17 cellular contexts compared by ENCODE assay signal in genomic region chr20:3672864-3673550, GRCh38. TPM values are rescaled to one million over a fixed set of nuclear protein-coding genes. Genes with fewer than 3 reads are reported as not detected.
DNase-seq lines count a peak whose midpoint lies in the region; ATAC-seq, FAIRE-seq and TF ChIP-seq lines count a peak whose summit lies in the region.
"Had no signal": no experiment of that assay in that cellular context is flagged by ENCODE, and none has a peak within 500 bp of the region (broad histone marks: within the 10 kb centered on the region; RNA-seq: fewer than 3 reads in every experiment).

No MANE protein-coding gene starts in this region.

- H3K4me2 ChIP-seq in HepG2 (ENCODE audit: low read depth, low read length), result peak overlapping the region; percentile 54
- H3K4me2 ChIP-seq in PC-3 (ENCODE audit: low read length), result peak overlapping the region; percentile 33
- H3K4me2 ChIP-seq: PC-9 had no signal

- H3F3A ChIP-seq in PC-3 (ENCODE audit: low read length, unreplicated experiment), result no peaks in the 10 kb centered on the region

- no peak overlapping the region for H2AFZ ChIP-seq in HepG2 (ENCODE audit: low read length)
- 0 out of 2 replicates have a peak overlapping the region, but pooled peaks have one; percentile 20 for H2AFZ ChIP-seq in PC-3 (ENCODE audit: low read length)
- H2AFZ ChIP-seq: PC-9 had no signal

- in situ Hi-C loops in HepG2 (cut with HindIII; ENCODE audit: extremely low pct_ligation_motif_present, low pct_unique_long_range_greater_than_20kb), result no loop called here

- DNase-seq in HepG2 (ENCODE audit: low spot score), result no peak
- no peak for DNase-seq in right lobe of liver
- no peak for DNase-seq in PC-3
- peak in 2 of 3 donors; percentile 36 to 62 for DNase-seq in right cardiac atrium
- no peak for DNase-seq in NCI-H2227 (lab: John Stamatoyannopoulos, UW; ENCODE audit: unreplicated experiment)
- no peak for DNase-seq in mucosa of gallbladder (ENCODE audit: low spot score)
- DNase-seq: activated CD4-positive, alpha-beta T cell treated with anti-CD3 and anti-CD28 coated beads, Interleukin-2, amount 50 U/mL, for 1 hour; cerebellar nuclear complex; naive thymus-derived CD4-positive, alpha-beta T cell; NCI-H1048; PC-9 had no signal

- H3K9me3 ChIP-seq in HepG2 (ENCODE audit: low read length), result no peaks in the 10 kb centered on the region
- H3K9me3 ChIP-seq in right lobe of liver, result no peaks in the 10 kb centered on the region
- no peaks in the 10 kb centered on the region for H3K9me3 ChIP-seq in PC-3 (ENCODE audit: low read length)
- H3K9me3 ChIP-seq in right cardiac atrium (ENCODE audit: control insufficient read depth, low read length), result no peaks in the 10 kb centered on the region
- H3K9me3 ChIP-seq: prostate gland had no signal

- H3K9me2 ChIP-seq in PC-3 (replicated peaks; ENCODE audit: low read length), result no peaks in the 10 kb centered on the region

- H3K27ac ChIP-seq in HepG2 (ENCODE audit: extremely low read length, insufficient read depth, low read length), result no peak overlapping the region
- H3K27ac ChIP-seq in right lobe of liver, result no peak overlapping the region
- no peak overlapping the region for H3K27ac ChIP-seq in PC-3 (ENCODE audit: low read length)
- no peak overlapping the region for H3K27ac ChIP-seq in right cardiac atrium (ENCODE audit: low read length)
- H3K27ac ChIP-seq: PC-9, prostate gland had no signal

- TF ChIP-seq POLR2A in HepG2 (IDR thresholded peaks at IDR 0.05; ENCODE audit: insufficient read depth in 1 of 2, low read depth in 2 of 2, low read length in 2 of 2) (no peak), right lobe of liver (IDR thresholded peaks at IDR 0.05) (no peak)

- TF ChIP-seq RAD21 in HepG2 (CRISPR knock-in tag; IDR thresholded peaks at IDR 0.05), result no peak

- H3K9ac ChIP-seq in HepG2 (ENCODE audit: insufficient read depth, low read depth, low read length), result no peak overlapping the region
- no peak overlapping the region for H3K9ac ChIP-seq in PC-3 (ENCODE audit: low read length)

- no TSS peak for BruUV-seq in HepG2 (replicated peaks; lab: Mats Ljungman, UMichigan)
- BruUV-seq in PC-3 (replicated peaks; lab: Mats Ljungman, UMichigan), result no TSS peak

- TF ChIP-seq EP300 in HepG2 (IDR thresholded peaks at IDR 0.05; ENCODE audit: low read depth in 2 of 2, low read length in 2 of 2) (no peak), HepG2 (CRISPR knock-in tag; IDR thresholded peaks at IDR 0.05; ENCODE audit: borderline replicate concordance) (no peak)

- H3K4me1 ChIP-seq in HepG2 (ENCODE audit: insufficient read depth, low read length), result peaks cover 8% of the 10 kb centered on the region; the same call in 1 of the 2 replicates
- H3K4me1 ChIP-seq in right lobe of liver, result peaks cover 0 to 2% (median 0%) of the 10 kb centered on the region in 4 donors
- H3K4me1 ChIP-seq in PC-3 (ENCODE audit: insufficient read depth, low read length), result no peaks in the 10 kb centered on the region
- H3K4me1 ChIP-seq in right cardiac atrium (ENCODE audit: control insufficient read depth, insufficient read depth, low read length), result no peaks in the 10 kb centered on the region
- H3K4me1 ChIP-seq: prostate gland had no signal

- no peaks in the 10 kb centered on the region for H3K79me2 ChIP-seq in HepG2 (ENCODE audit: insufficient read depth, low read length)
- H3K79me2 ChIP-seq in PC-3 (ENCODE audit: low read length), result no peaks in the 10 kb centered on the region

- no peak for FAIRE-seq in HepG2 (lab: Jason Lieb, UNC)
- FAIRE-seq: endometrium had no signal

- intact Hi-C loops in HepG2 (cut with micrococcal nuclease; ENCODE audit: unreplicated experiment), result no loop called here
- intact Hi-C loops in right lobe of liver (cut with DNase I), result loop anchor here in 1 of 2 donors (10.0 kb wide), 1 partner anchor 102 kb away; no protein-coding TSS in a partner anchor
- intact Hi-C loops in PC-3 (cut with micrococcal nuclease), result no loop called here
- intact Hi-C loops in right cardiac atrium (cut with DNase I), result loop anchor here in 2 of 4 donors (10.0 kb wide), 2 partner anchors 92 to 412 kb away; partner anchors contain the start of gene ADISSP (in 1 of the 2)

- H3K4me3 ChIP-seq in HepG2 (replicated peaks in 1 of 3; ENCODE audit: insufficient read depth in 1 of 3, low read depth in 2 of 3, low read length in 3 of 3), result peak overlapping the region in 1 of 3 experiments; percentile 54; a peak in 1 of 6 replicates
- H3K4me3 ChIP-seq in right lobe of liver, result no peak overlapping the region
- H3K4me3 ChIP-seq in PC-3 (ENCODE audit: low read length), result no peak overlapping the region
- no peak overlapping the region for H3K4me3 ChIP-seq in right cardiac atrium (ENCODE audit: low read length)
- H3K4me3 ChIP-seq: PC-9, prostate gland had no signal

- no peak for ATAC-seq in HepG2
- ATAC-seq in right lobe of liver, result no peak
- no peak for ATAC-seq in PC-3
- ATAC-seq in right cardiac atrium, result no peak
- no peak for ATAC-seq in HG02798 (IDR thresholded peaks at IDR 0.05; ENCODE audit: poor library complexity, unreplicated experiment)
- ATAC-seq: naive thymus-derived CD4-positive, alpha-beta T cell had no signal

- H3K36me3 ChIP-seq in HepG2 (replicated peaks in 1 of 2; ENCODE audit: control insufficient read depth in 1 of 2, insufficient read depth in 2 of 2, low read length in 2 of 2), result no peaks in the 10 kb centered on the region
- H3K36me3 ChIP-seq in right lobe of liver, result no peaks in the 10 kb centered on the region
- H3K36me3 ChIP-seq in PC-3 (ENCODE audit: low read depth, low read length), result no peaks in the 10 kb centered on the region
- H3K36me3 ChIP-seq: prostate gland had no signal

- H4K20me1 ChIP-seq in HepG2 (ENCODE audit: insufficient read depth, low read length) (no peaks in the 10 kb centered on the region), PC-3 (ENCODE audit: low read length) (no peaks in the 10 kb centered on the region)

- 48% methylated on average over 19 of the region's 56 CpGs for WGBS in HepG2 (ENCODE audit: low lambda C conversion rate)
- 8% methylated on average over 5 of the region's 56 CpGs for WGBS in right lobe of liver (ENCODE audit: insufficient coverage, low coverage, low lambda C conversion rate, missing lambda C conversion rate)
- 39% methylated on average over 56 of the region's 56 CpGs for WGBS in right cardiac atrium

- H3K27me3 ChIP-seq in HepG2 (ENCODE audit: control insufficient read depth in 1 of 2, insufficient read depth in 2 of 2, low read length in 2 of 2) (peaks cover 49 to 97% of the 10 kb centered on the region in 2 experiments), right lobe of liver (peaks cover 0 to 23% of the 10 kb centered on the region in 2 donors), PC-3 (ENCODE audit: low read length) (peaks cover 48% of the 10 kb centered on the region), right cardiac atrium (ENCODE audit: control insufficient read depth, insufficient read depth) (no peaks in the 10 kb centered on the region)

- POLR2A ChIA-PET in HepG2 (lab: Yijun Ruan, JAX), result no interaction called here
- POLR2A ChIA-PET in PC-3 (lab: Charles Lee; ENCODE audit: unreplicated experiment), result no interaction called here

- TF ChIP-seq CTCF in HepG2 (CRISPR knock-in tag; IDR thresholded peaks at IDR 0.05) (no peak), right lobe of liver (IDR thresholded peaks at IDR 0.05) (no peak), PC-3 (conservative IDR thresholded peaks at IDR 0.05; ENCODE audit: low read depth, low read length) (no peak)

- CTCF ChIA-PET in HepG2 (lab: Yijun Ruan, JAX; ENCODE audit: low intra/inter-chr PET ratio, low total read pairs), result no interaction called here
- CTCF ChIA-PET in PC-3 (lab: Charles Lee), result no interaction called here

RNA-seq across cellular contexts. Expression of gene ADAM33, which starts 8.8 kb away (rescaled TPM):
- total RNA-seq in HepG2 (2016; rRNA removed; fragmentation: Illumina TruSeq; extraction: Trizol) (not detected in 2 replicates), right lobe of liver (under 1 TPM; 0.24 to 0.51 (median 0.45) TPM), PC-3 (2014; rRNA removed) (0.11 TPM in 1 of 2 replicates, not detected in the other), right cardiac atrium (10 to 100 TPM; 11.5 to 23.7 (median 12.1) TPM), mucosa of gallbladder (67.3 TPM)
- total RNA-seq in HepG2 (2016; cell fraction: cytosol; rRNA removed; fragmentation: Illumina TruSeq; extraction: Trizol; ENCODE audit: low read depth), result not detected in 2 replicates
- not detected in 2 replicates for total RNA-seq in HepG2 (2016; cell fraction: insoluble cytoplasmic fraction; rRNA removed; fragmentation: Illumina TruSeq; extraction: Trizol)
- total RNA-seq in HepG2 (2016; cell fraction: membrane; rRNA removed; fragmentation: Illumina TruSeq; extraction: Trizol), result not detected in 2 replicates
- total RNA-seq in HepG2 (2016; cell fraction: nucleus; rRNA removed; fragmentation: Illumina TruSeq; extraction: Trizol), result not detected in 2 replicates
- polyA plus RNA-seq in HepG2 (2011; rRNA removed) (not detected in 2 replicates), right cardiac atrium (30.5 TPM)
- polyA plus RNA-seq in HepG2 (2011; cell fraction: cytosol; rRNA removed), result not detected in 2 replicates
- polyA plus RNA-seq in HepG2 (2011; cell fraction: nucleus; rRNA removed), result 0.03 TPM in 1 of 2 replicates, not detected in the other
- polyA plus RNA-seq in HepG2 (2012), result not detected in 2 replicates
- polyA plus RNA-seq in HepG2 (2016; cell fraction: cytosol; fragmentation: Illumina TruSeq; extraction: Trizol; ENCODE audit: low read depth), result not detected in 2 replicates
- polyA plus RNA-seq in HepG2 (2016; cell fraction: insoluble cytoplasmic fraction; fragmentation: Illumina TruSeq; extraction: Trizol; ENCODE audit: low read depth), result not detected in 2 replicates
- not detected in 2 replicates for polyA plus RNA-seq in HepG2 (2016; cell fraction: membrane; fragmentation: Illumina TruSeq; extraction: Trizol; ENCODE audit: low read depth)
- not detected in 2 replicates for polyA plus RNA-seq in HepG2 (2016; cell fraction: nucleus; fragmentation: Illumina TruSeq; extraction: Trizol; ENCODE audit: insufficient read depth, low read depth)
- not detected in 2 replicates for polyA minus RNA-seq in HepG2 (2011; rRNA and poly(A)+ RNA removed; ENCODE audit: low replicate concordance)
- polyA minus RNA-seq in HepG2 (2011; cell fraction: cytosol; rRNA and poly(A)+ RNA removed), result not detected in 2 replicates
- polyA minus RNA-seq in HepG2 (2011; cell fraction: nucleus; rRNA and poly(A)+ RNA removed), result not detected in 2 replicates
- total RNA-seq: HT1080, PC-9 had no signal
- polyA plus RNA-seq: naive thymus-derived CD4-positive, alpha-beta T cell had no signal

RNA-seq across cellular contexts. Expression of gene GFRA4, which starts 9.8 kb away (rescaled TPM):
- total RNA-seq in HepG2 (2016; rRNA removed; fragmentation: Illumina TruSeq; extraction: Trizol), result not detected in 2 replicates
- not detected in 2 replicates for total RNA-seq in HepG2 (2016; cell fraction: cytosol; rRNA removed; fragmentation: Illumina TruSeq; extraction: Trizol; ENCODE audit: low read depth)
- not detected in 2 replicates for total RNA-seq in HepG2 (2016; cell fraction: insoluble cytoplasmic fraction; rRNA removed; fragmentation: Illumina TruSeq; extraction: Trizol)
- not detected in 2 replicates for total RNA-seq in HepG2 (2016; cell fraction: membrane; rRNA removed; fragmentation: Illumina TruSeq; extraction: Trizol)
- not detected in 2 replicates for total RNA-seq in HepG2 (2016; cell fraction: nucleus; rRNA removed; fragmentation: Illumina TruSeq; extraction: Trizol)
- not detected in 2 replicates for polyA plus RNA-seq in HepG2 (2011; rRNA removed)
- not detected in 2 replicates for polyA plus RNA-seq in HepG2 (2011; cell fraction: cytosol; rRNA removed)
- polyA plus RNA-seq in HepG2 (2011; cell fraction: nucleus; rRNA removed), result not detected in 2 replicates
- not detected in 2 replicates for polyA plus RNA-seq in HepG2 (2012)
- not detected in 2 replicates for polyA plus RNA-seq in HepG2 (2016; cell fraction: cytosol; fragmentation: Illumina TruSeq; extraction: Trizol; ENCODE audit: low read depth)
- not detected in 2 replicates for polyA plus RNA-seq in HepG2 (2016; cell fraction: insoluble cytoplasmic fraction; fragmentation: Illumina TruSeq; extraction: Trizol; ENCODE audit: low read depth)
- polyA plus RNA-seq in HepG2 (2016; cell fraction: membrane; fragmentation: Illumina TruSeq; extraction: Trizol; ENCODE audit: low read depth), result not detected in 2 replicates
- not detected in 2 replicates for polyA plus RNA-seq in HepG2 (2016; cell fraction: nucleus; fragmentation: Illumina TruSeq; extraction: Trizol; ENCODE audit: insufficient read depth, low read depth)
- not detected in 2 replicates for polyA minus RNA-seq in HepG2 (2011; rRNA and poly(A)+ RNA removed; ENCODE audit: low replicate concordance)
- not detected in 2 replicates for polyA minus RNA-seq in HepG2 (2011; cell fraction: cytosol; rRNA and poly(A)+ RNA removed)
- polyA minus RNA-seq in HepG2 (2011; cell fraction: nucleus; rRNA and poly(A)+ RNA removed), result not detected in 2 replicates
- not detected for total RNA-seq in right lobe of liver
- not detected in 2 replicates for total RNA-seq in PC-3 (2014; rRNA removed)
- total RNA-seq in right cardiac atrium, result not detected
- not detected for polyA plus RNA-seq in right cardiac atrium
- total RNA-seq in mucosa of gallbladder, result not detected
- total RNA-seq: fibroblast of villous mesenchyme; HT1080; lower leg skin; naive thymus-derived CD4-positive, alpha-beta T cell; PC-9; prostate gland had no signal
- polyA plus RNA-seq: naive thymus-derived CD4-positive, alpha-beta T cell had no signal

RNA-seq across cellular contexts. Expression of gene SIGLEC1, which starts 39.4 kb away (rescaled TPM):
- total RNA-seq in HepG2 (2016; rRNA removed; fragmentation: Illumina TruSeq; extraction: Trizol), result not detected in 2 replicates
- not detected in 2 replicates for total RNA-seq in HepG2 (2016; cell fraction: cytosol; rRNA removed; fragmentation: Illumina TruSeq; extraction: Trizol; ENCODE audit: low read depth)
- total RNA-seq in HepG2 (2016; cell fraction: insoluble cytoplasmic fraction; rRNA removed; fragmentation: Illumina TruSeq; extraction: Trizol), result not detected in 2 replicates
- not detected in 2 replicates for total RNA-seq in HepG2 (2016; cell fraction: membrane; rRNA removed; fragmentation: Illumina TruSeq; extraction: Trizol)
- not detected in 2 replicates for total RNA-seq in HepG2 (2016; cell fraction: nucleus; rRNA removed; fragmentation: Illumina TruSeq; extraction: Trizol)
- polyA plus RNA-seq in HepG2 (2011; rRNA removed), result 0.01 TPM in 1 of 2 replicates, not detected in the other
- not detected in 2 replicates for polyA plus RNA-seq in HepG2 (2011; cell fraction: cytosol; rRNA removed)
- 0.03 and 0.10 TPM in 2 replicates for polyA plus RNA-seq in HepG2 (2011; cell fraction: nucleus; rRNA removed)
- 0.01 TPM in 1 of 2 replicates, not detected in the other for polyA plus RNA-seq in HepG2 (2012)
- polyA plus RNA-seq in HepG2 (2016; cell fraction: cytosol; fragmentation: Illumina TruSeq; extraction: Trizol; ENCODE audit: low read depth), result not detected in 2 replicates
- not detected in 2 replicates for polyA plus RNA-seq in HepG2 (2016; cell fraction: insoluble cytoplasmic fraction; fragmentation: Illumina TruSeq; extraction: Trizol; ENCODE audit: low read depth)
- not detected in 2 replicates for polyA plus RNA-seq in HepG2 (2016; cell fraction: membrane; fragmentation: Illumina TruSeq; extraction: Trizol; ENCODE audit: low read depth)
- polyA plus RNA-seq in HepG2 (2016; cell fraction: nucleus; fragmentation: Illumina TruSeq; extraction: Trizol; ENCODE audit: insufficient read depth, low read depth), result not detected in 2 replicates
- 0.05 TPM in 1 of 2 replicates, not detected in the other for polyA minus RNA-seq in HepG2 (2011; rRNA and poly(A)+ RNA removed; ENCODE audit: low replicate concordance)
- not detected in 2 replicates for polyA minus RNA-seq in HepG2 (2011; cell fraction: cytosol; rRNA and poly(A)+ RNA removed)
- under 0.01 TPM in 1 of 2 replicates, not detected in the other for polyA minus RNA-seq in HepG2 (2011; cell fraction: nucleus; rRNA and poly(A)+ RNA removed)
- 10 to 100 TPM in 2 of 6 experiments, 1 to 10 TPM in 4; 2.6 to 13.9 (median 5.7) TPM for total RNA-seq in right lobe of liver
- not detected in 2 replicates for total RNA-seq in PC-3 (2014; rRNA removed)
- total RNA-seq in right cardiac atrium, result 10 to 100 TPM in 1 of 4 donors, 1 to 10 TPM in 3; 6.7 to 12.3 (median 8.8) TPM
- 4.2 TPM for polyA plus RNA-seq in right cardiac atrium
- total RNA-seq in mucosa of gallbladder, result 8.2 TPM
- total RNA-seq: fibroblast of villous mesenchyme, HT1080, PC-9 had no signal
- polyA plus RNA-seq: naive thymus-derived CD4-positive, alpha-beta T cell had no signal

RNA-seq across cellular contexts. Expression of gene HSPA12B, which starts 59.5 kb away (rescaled TPM):
- total RNA-seq in HepG2 (2016; rRNA removed; fragmentation: Illumina TruSeq; extraction: Trizol) (not detected in 2 replicates), right lobe of liver (1 to 10 TPM in 3 of 6 experiments, under 1 TPM in 3; 0.46 to 2.2 (median 0.97) TPM), PC-3 (2014; rRNA removed) (not detected in 2 replicates), right cardiac atrium (10 to 100 TPM in 1 of 4 donors, 1 to 10 TPM in 3; 6.1 to 13.0 (median 7.1) TPM), mucosa of gallbladder (5.4 TPM)
- not detected in 2 replicates for total RNA-seq in HepG2 (2016; cell fraction: cytosol; rRNA removed; fragmentation: Illumina TruSeq; extraction: Trizol; ENCODE audit: low read depth)
- not detected in 2 replicates for total RNA-seq in HepG2 (2016; cell fraction: insoluble cytoplasmic fraction; rRNA removed; fragmentation: Illumina TruSeq; extraction: Trizol)
- total RNA-seq in HepG2 (2016; cell fraction: membrane; rRNA removed; fragmentation: Illumina TruSeq; extraction: Trizol), result not detected in 2 replicates
- total RNA-seq in HepG2 (2016; cell fraction: nucleus; rRNA removed; fragmentation: Illumina TruSeq; extraction: Trizol), result not detected in 2 replicates
- polyA plus RNA-seq in HepG2 (2011; rRNA removed) (0.01 TPM in 2 replicates), right cardiac atrium (8.9 TPM)
- polyA plus RNA-seq in HepG2 (2011; cell fraction: cytosol; rRNA removed), result 0.03 and 0.04 TPM in 2 replicates
- 0.14 and 0.17 TPM in 2 replicates for polyA plus RNA-seq in HepG2 (2011; cell fraction: nucleus; rRNA removed)
- polyA plus RNA-seq in HepG2 (2012), result 0.90 and 1.9 TPM in 2 replicates
- polyA plus RNA-seq in HepG2 (2016; cell fraction: cytosol; fragmentation: Illumina TruSeq; extraction: Trizol; ENCODE audit: low read depth), result not detected in 2 replicates
- polyA plus RNA-seq in HepG2 (2016; cell fraction: insoluble cytoplasmic fraction; fragmentation: Illumina TruSeq; extraction: Trizol; ENCODE audit: low read depth), result not detected in 2 replicates
- not detected in 2 replicates for polyA plus RNA-seq in HepG2 (2016; cell fraction: membrane; fragmentation: Illumina TruSeq; extraction: Trizol; ENCODE audit: low read depth)
- polyA plus RNA-seq in HepG2 (2016; cell fraction: nucleus; fragmentation: Illumina TruSeq; extraction: Trizol; ENCODE audit: insufficient read depth, low read depth), result not detected in 2 replicates
- polyA minus RNA-seq in HepG2 (2011; rRNA and poly(A)+ RNA removed; ENCODE audit: low replicate concordance), result 0.10 TPM in 1 of 2 replicates, not detected in the other
- not detected in 2 replicates for polyA minus RNA-seq in HepG2 (2011; cell fraction: cytosol; rRNA and poly(A)+ RNA removed)
- polyA minus RNA-seq in HepG2 (2011; cell fraction: nucleus; rRNA and poly(A)+ RNA removed), result 0.13 TPM in 1 of 2 replicates, not detected in the other
- total RNA-seq: fibroblast of villous mesenchyme; HT1080; naive thymus-derived CD4-positive, alpha-beta T cell; PC-9 had no signal

Comparison
In these comparisons a context has a peak if more than half of its experiments do, and no peak if none do; other contexts are left out.
1. DNase-seq: peak in right cardiac atrium (2 of 3); none in HepG2 (single experiment), right lobe of liver (0 of 3), PC-3 (single experiment), NCI-H2227 (single experiment) and mucosa of gallbladder (single experiment).
2. RNA of gene ADAM33, which starts 8.8 kb away (total RNA-seq): 67.3 TPM in mucosa of gallbladder (single experiment) and 11.5 to 23.7 TPM in right cardiac atrium; 0.24 to 0.51 TPM in right lobe of liver, 0.11 TPM in PC-3 and not detected in HepG2; every median in the first group is over 4 times any median in the second.